8 cellular contexts compared by ENCODE assay signal in genomic region chr3:152328841-152329240, GRCh38.
DNase-seq lines count a peak whose midpoint lies in the region; ATAC-seq and TF ChIP-seq lines count a peak whose summit lies in the region.

No MANE protein-coding gene starts in this region.

- H3K4me1 Mint-ChIP-seq in stimulated activated naive CD8-positive, alpha-beta T cell treated with anti-CD3 and anti-CD28 coated beads, Interleukin-15, Interleukin-2, amounts not matched to agents 100 ng/mL and 50 ng/mL, for 24 hours (ENCODE audit: low read depth) = peaks cover 93% of the 10 kb centered on the region

- no peaks in the 10 kb centered on the region for H3K27me3 Mint-ChIP-seq in stimulated activated naive CD8-positive, alpha-beta T cell treated with anti-CD3 and anti-CD28 coated beads, Interleukin-15, Interleukin-2, amounts not matched to agents 100 ng/mL and 50 ng/mL, for 24 hours

- H3K27ac ChIP-seq in left lung = peak overlapping the region; percentile 43 to 45

- peak overlapping the region; percentile 24 for H3K4me3 Mint-ChIP-seq in stimulated activated naive CD8-positive, alpha-beta T cell treated with anti-CD3 and anti-CD28 coated beads, Interleukin-15, Interleukin-2, amounts not matched to agents 100 ng/mL and 50 ng/mL, for 24 hours

- ATAC-seq in stimulated activated naive CD8-positive, alpha-beta T cell treated with anti-CD3 and anti-CD28 coated beads, Interleukin-15, Interleukin-2, amounts not matched to agents 100 U/mL and 50 U/mL, for 24 hours = no peak
- ATAC-seq in left lung (peak; percentile 67), GM21825 (IDR thresholded peaks at IDR 0.05; ENCODE audit: unreplicated experiment) (no peak), HG03565 (IDR thresholded peaks at IDR 0.05; ENCODE audit: unreplicated experiment) (no peak), GM19328 (IDR thresholded peaks at IDR 0.05; ENCODE audit: unreplicated experiment) (no peak)

- TF ChIP-seq CTCF in astrocyte of the spinal cord (IDR thresholded peaks at IDR 0.05; ENCODE audit: low read depth, low read length) = no peak
- TF ChIP-seq CTCF in left lung (IDR thresholded peaks at IDR 0.05) = no peak

- H3K36me3 Mint-ChIP-seq in stimulated activated naive CD8-positive, alpha-beta T cell treated with anti-CD3 and anti-CD28 coated beads, Interleukin-15, Interleukin-2, amounts not matched to agents 100 ng/mL and 50 ng/mL, for 24 hours (ENCODE audit: low read depth) = peaks cover 63% of the 10 kb centered on the region

- DNase-seq in stimulated activated naive CD8-positive, alpha-beta T cell treated with anti-CD3 and anti-CD28 coated beads, Interleukin-15, Interleukin-2, amounts not matched to agents 100 U/mL and 50 U/mL, for 24 hours = no peak
- DNase-seq in astrocyte of the spinal cord (ENCODE audit: low read depth, low spot score) (peak; percentile 87), left lung (no peak), NCI-H146 (lab: John Stamatoyannopoulos, UW) (no peak)

- H3K4me3 ChIP-seq in astrocyte of the spinal cord (ENCODE audit: low read depth, low read length) (no peak overlapping the region), left lung (no peak overlapping the region)

- in situ Hi-C loops in astrocyte of the spinal cord (cut with HindIII; ENCODE audit: low sequenced_read_pairs) = no loop called here

- H3K36me3 ChIP-seq in left lung = no peaks in the 10 kb centered on the region

- intact Hi-C loops in left lung (cut with DNase I) = loop anchor here (10.0 kb wide), 2 partner anchors 54 to 144 kb away; no protein-coding TSS in a partner anchor

- H3K27ac Mint-ChIP-seq in stimulated activated naive CD8-positive, alpha-beta T cell treated with anti-CD3 and anti-CD28 coated beads, Interleukin-15, Interleukin-2, amounts not matched to agents 100 ng/mL and 50 ng/mL, for 24 hours = peak overlapping the region; percentile 82

- no peaks in the 10 kb centered on the region for H3K9me3 Mint-ChIP-seq in stimulated activated naive CD8-positive, alpha-beta T cell treated with anti-CD3 and anti-CD28 coated beads, Interleukin-15, Interleukin-2, amounts not matched to agents 100 ng/mL and 50 ng/mL, for 24 hours

- H3K9me3 ChIP-seq in left lung = no peaks in the 10 kb centered on the region

- H3K4me1 ChIP-seq in left lung = peaks cover 42 to 79% of the 10 kb centered on the region in 2 donors

- no peaks in the 10 kb centered on the region for H3K27me3 ChIP-seq in left lung
